ENCODE assay signal across 21 cellular contexts in the genomic region with DNA sequence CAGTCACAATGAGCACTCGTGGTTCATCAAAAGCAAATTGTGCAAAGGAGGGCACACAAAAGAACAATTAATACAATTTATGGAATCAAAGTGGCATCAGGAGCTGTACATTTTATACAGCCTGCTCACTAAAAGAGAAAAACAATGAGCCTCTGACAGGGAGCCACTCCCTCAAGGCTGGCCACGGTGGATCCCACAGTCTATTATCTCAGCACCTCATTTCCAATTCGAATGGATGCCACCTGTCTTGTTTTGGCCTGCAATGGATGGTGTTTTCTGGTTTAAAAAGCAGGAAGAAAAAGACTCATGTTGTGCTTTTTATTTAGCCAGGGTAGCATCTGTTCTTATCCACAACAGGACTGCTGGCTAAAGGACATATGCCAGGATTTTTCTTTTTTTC.
A peak's percentile ranks its signal among the peaks of the same experiment; 100 is the strongest.
DNase-seq lines count a peak whose midpoint lies in the region; TF ChIP-seq lines count a peak whose summit lies in the region.
"Had no signal": no experiment of that assay in that cellular context is flagged by ENCODE, and none has a peak within 500 bp of the region (broad histone marks: within the 10 kb centered on the region; RNA-seq: fewer than 3 reads in every experiment).

No MANE protein-coding gene starts in this region.

- in situ Hi-C loops in G401 (cut with HindIII; ENCODE audit: low sequenced_read_pairs): no loop called here

- peaks cover 9% of the 10 kb centered on the region for H3K27me3 Mint-ChIP-seq in brain

- H3K27ac Mint-ChIP-seq in brain: peak overlapping the region; percentile 73 to 95 (median 85)
- H3K27ac Mint-ChIP-seq: CD14-positive monocyte, HFFc6 had no signal

- DNase-seq in G401 (ENCODE audit: low spot score) (peak; percentile 9), NCI-H1694 treated with DMSO at 0.1 percent for 48 hours (lab: John Stamatoyannopoulos, UW) (peak; percentile 66), myocyte (ENCODE audit: low read depth) (peak; percentile 43), GDM1 (lab: John Stamatoyannopoulos, UW) (no peak), NCI-H1048 (lab: John Stamatoyannopoulos, UW) (no peak), NAMALWA (ENCODE audit: low spot score) (no peak), T1000 (lab: John Stamatoyannopoulos, UW) (no peak)
- DNase-seq: ACHN; AML-193; DMS153; HFFc6; KG1; MG63; NCI-H1105; NCI-H187; NCI-H526; NK-92 treated with Interleukin-12 subunit alpha and Interleukin-12 subunit beta, amount 100 ng/mL, for 24 hours; OCI-M1; SIG-M5 had no signal

- H3K4me3 Mint-ChIP-seq in brain: peak overlapping the region in 2 of 5 experiments; percentile 9 to 49
- H3K4me3 Mint-ChIP-seq: HFFc6 had no signal

- H3K9me3 Mint-ChIP-seq in brain: peaks cover 0 to 3% (median 0%) of the 10 kb centered on the region in 5 experiments
- H3K9me3 Mint-ChIP-seq: HFFc6 had no signal

- TF ChIP-seq CTCF in brain (conservative IDR thresholded peaks at IDR 0.05): no peak

- peaks cover 52% of the 10 kb centered on the region for H3K4me1 Mint-ChIP-seq in brain

- H3K36me3 Mint-ChIP-seq in brain: no peaks in the 10 kb centered on the region
- H3K36me3 Mint-ChIP-seq: CD14-positive monocyte had no signal

Comparison
In these comparisons a context has a peak if more than half of its experiments do, and no peak if none do; other contexts are left out.
1. DNase-seq: peak in G401 (single experiment), NCI-H1694 treated with DMSO at 0.1 percent for 48 hours (single experiment) and myocyte (single experiment); none in GDM1 (single experiment), NCI-H1048 (single experiment), NAMALWA (single experiment) and T1000 (single experiment).